ENCODE assay signal across 14 cellular contexts in the genomic region with DNA sequence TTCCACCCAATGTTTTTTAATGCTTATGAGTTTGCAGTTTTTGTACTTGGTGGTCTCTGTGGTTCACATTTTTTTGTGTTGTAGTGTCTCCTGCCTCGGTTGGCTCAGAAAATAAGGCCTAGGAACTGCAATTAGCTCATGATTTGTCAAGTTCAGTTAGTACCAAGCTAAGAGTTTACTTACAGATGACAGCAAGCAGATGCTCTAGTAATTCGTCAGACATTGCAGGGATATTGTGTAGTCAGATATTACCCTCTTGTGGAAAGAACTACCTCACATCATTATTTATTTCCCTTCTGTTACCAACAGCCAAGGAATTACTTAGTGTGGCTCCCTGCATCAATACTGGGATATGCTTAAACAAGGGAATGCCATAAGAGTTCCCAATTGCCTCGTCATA.
DNase-seq lines count a peak whose midpoint lies in the region; ATAC-seq lines count a peak whose summit lies in the region.
"Had no signal": no experiment of that assay in that cellular context is flagged by ENCODE, and none has a peak within 500 bp of the region (broad histone marks: within the 10 kb centered on the region; RNA-seq: fewer than 3 reads in every experiment).

No MANE protein-coding gene starts in this region.

- DNase-seq in T-helper 1 cell, result no peak
- DNase-seq in RKO (ENCODE audit: low spot score), result peak; percentile 17
- DNase-seq in fibroblast of the conjunctiva (ENCODE audit: low read depth), result peak; percentile 37
- peak; percentile 53 for DNase-seq in retina
- DNase-seq in DMS153 (lab: John Stamatoyannopoulos, UW), result no peak
- DNase-seq: GDM1; kidney; NCI-H1436; stimulated activated CD4-positive, alpha-beta T cell treated with anti-CD3 and anti-CD28 coated beads, Interleukin-2, amount 100 ng/mL, for 48 hours had no signal

- H3K27ac Mint-ChIP-seq in T-helper 1 cell treated with Interleukin-12 subunit alpha and Interleukin-12 subunit beta and Interleukin-4 antibody, amounts not matched to agents 30 μg/mL and 1 μg/mL, for 36 hours, result peak overlapping the region; percentile 5
- H3K27ac Mint-ChIP-seq: T-helper 2 cell treated with Interferon-gamma antibody and Interleukin-4, amounts not matched to agents 5 μg/mL and 100 μg/mL, for 36 hours had no signal

- peaks cover 43% of the 10 kb centered on the region for H3K36me3 Mint-ChIP-seq in T-helper 1 cell treated with Interleukin-12 subunit alpha and Interleukin-12 subunit beta and Interleukin-4 antibody, amounts not matched to agents 30 μg/mL and 1 μg/mL, for 36 hours (ENCODE audit: low read depth)

- H3K4me1 Mint-ChIP-seq in T-helper 1 cell treated with Interleukin-12 subunit alpha and Interleukin-12 subunit beta and Interleukin-4 antibody, amounts not matched to agents 30 μg/mL and 1 μg/mL, for 36 hours (ENCODE audit: low read depth), result peaks cover 18% of the 10 kb centered on the region

- H3K4me3 Mint-ChIP-seq in T-helper 1 cell treated with Interleukin-12 subunit alpha and Interleukin-12 subunit beta and Interleukin-4 antibody, amounts not matched to agents 30 μg/mL and 1 μg/mL, for 36 hours, result no peak overlapping the region
- H3K4me3 Mint-ChIP-seq: T-helper 2 cell treated with Interferon-gamma antibody and Interleukin-4, amounts not matched to agents 5 μg/mL and 100 μg/mL, for 36 hours had no signal

- no peaks in the 10 kb centered on the region for H3K9me3 Mint-ChIP-seq in T-helper 1 cell treated with Interleukin-12 subunit alpha and Interleukin-12 subunit beta and Interleukin-4 antibody, amounts not matched to agents 30 μg/mL and 1 μg/mL, for 36 hours
- H3K9me3 Mint-ChIP-seq: T-helper 2 cell treated with Interferon-gamma antibody and Interleukin-4, amounts not matched to agents 5 μg/mL and 100 μg/mL, for 36 hours had no signal

- no peaks in the 10 kb centered on the region for H3K27me3 Mint-ChIP-seq in T-helper 1 cell treated with Interleukin-12 subunit alpha and Interleukin-12 subunit beta and Interleukin-4 antibody, amounts not matched to agents 30 μg/mL and 1 μg/mL, for 36 hours (ENCODE audit: low read depth)

- ATAC-seq in GM18861 (IDR thresholded peaks at IDR 0.05; ENCODE audit: unreplicated experiment) (no peak), GM19463 (IDR thresholded peaks at IDR 0.05; ENCODE audit: unreplicated experiment) (no peak)
- ATAC-seq: A549 had no signal

Comparison
In these comparisons a context has a peak if more than half of its experiments do, and no peak if none do; other contexts are left out.
1. DNase-seq: peak in RKO (single experiment), fibroblast of the conjunctiva (single experiment) and retina (single experiment); none in T-helper 1 cell (0 of 5) and DMS153 (single experiment).